ENCODE assay signal across 27 cellular contexts in genomic region chr12:106769546-106769945, GRCh38. TPM values are rescaled to one million over a fixed set of nuclear protein-coding genes. Genes with fewer than 3 reads are reported as not detected.
A peak's percentile ranks its signal among the peaks of the same experiment; 100 is the strongest.
DNase-seq lines count a peak whose midpoint lies in the region; ATAC-seq and TF ChIP-seq lines count a peak whose summit lies in the region.
"Had no signal": no experiment of that assay in that cellular context is flagged by ENCODE, and none has a peak within 500 bp of the region (broad histone marks: within the 10 kb centered on the region; RNA-seq: fewer than 3 reads in every experiment).

No MANE protein-coding gene starts in this region.

- no peak overlapping the region for H2AFZ ChIP-seq in hepatocyte

- 52% methylated on average over 6 of the region's 6 CpGs for WGBS in hepatocyte (ENCODE audit: low lambda C conversion rate, missing lambda C conversion rate)

- H3K36me3 ChIP-seq in ES-I3 (ENCODE audit: insufficient read depth, low read length): no peaks in the 10 kb centered on the region
- H3K36me3 ChIP-seq in hepatocyte (replicated peaks; ENCODE audit: insufficient read depth, low read depth): no peaks in the 10 kb centered on the region
- H3K36me3 ChIP-seq: breast epithelium, HAP-1, heart right ventricle, sigmoid colon, tibial nerve had no signal

- H3K27me3 ChIP-seq in hepatocyte: no peaks in the 10 kb centered on the region
- H3K27me3 ChIP-seq: breast epithelium, tibial nerve had no signal

- no peaks in the 10 kb centered on the region for H3K9me3 ChIP-seq in ES-I3 (ENCODE audit: control insufficient read depth, insufficient read depth, low read length)
- H3K9me3 ChIP-seq in hepatocyte (ENCODE audit: low read depth): no peaks in the 10 kb centered on the region
- H3K9me3 ChIP-seq: breast epithelium, HAP-1, heart right ventricle, sigmoid colon, tibial nerve had no signal

- CTCF ChIA-PET in activated naive CD4-positive, alpha-beta T cell treated with anti-CD3 and anti-CD28 coated beads, Interleukin-2, amount 10 ng/mL, durations not matched to agents 7 days and 5 days (lab: Charles Lee): no interaction called here

- no peaks in the 10 kb centered on the region for H3K36me3 Mint-ChIP-seq in brain
- H3K36me3 Mint-ChIP-seq in activated naive CD4-positive, alpha-beta T cell treated with anti-CD3 and anti-CD28 coated beads, Interleukin-2, amount 10 ng/mL, durations not matched to agents 7 days and 5 days: no peaks in the 10 kb centered on the region
- H3K36me3 Mint-ChIP-seq: activated naive CD8-positive, alpha-beta T cell treated with anti-CD3 and anti-CD28 coated beads for 36 hours; mesothelial cell of epicardium had no signal

- H4K20me1 ChIP-seq in hepatocyte (ENCODE audit: insufficient read depth, poor library complexity, severe bottlenecking): no peaks in the 10 kb centered on the region

- TF ChIP-seq CTCF in brain (conservative IDR thresholded peaks at IDR 0.05): no peak
- no peak for TF ChIP-seq CTCF in hepatocyte (IDR thresholded peaks at IDR 0.05; ENCODE audit: poor library complexity)
- TF ChIP-seq CTCF in omental fat pad (IDR thresholded peaks at IDR 0.05): no peak

- DNase-seq in hepatocyte (ENCODE audit: low spot score) (no peak), omental fat pad (ENCODE audit: low spot score) (no peak)
- no peak for DNase-seq in activated naive CD4-positive, alpha-beta T cell treated with anti-CD3 and anti-CD28 coated beads, Interleukin-2, amount 10 ng/mL, durations not matched to agents 7 days and 5 days
- DNase-seq: activated CD8-positive, alpha-beta T cell treated with anti-CD3 and anti-CD28 coated beads, Interleukin-2, amount 10 ng/mL, durations not matched to agents 7 days and 5 days; activated naive CD8-positive, alpha-beta T cell treated with anti-CD3 and anti-CD28 coated beads for 36 hours; activated T-cell treated with anti-CD3 and anti-CD28 coated beads, Interleukin-2, amount 50 U/mL, for 48 hours; CD4-positive, alpha-beta T cell; DND-41; dorsolateral prefrontal cortex; heart right ventricle; islet precursor cell; NCI-H2029 treated with DMSO at 0.1 percent for 48 hours; NCI-H510A treated with DMSO at 0.1 percent for 48 hours; SHP77; sigmoid colon; stimulated activated naive CD4-positive, alpha-beta T cell treated with Interleukin-2 at 50 U/mL for 16 hours; T-helper 2 cell had no signal

- H3K4me2 ChIP-seq in hepatocyte: no peak overlapping the region

- peaks cover 58% of the 10 kb centered on the region for H3K4me1 Mint-ChIP-seq in brain
- H3K4me1 Mint-ChIP-seq in activated naive CD4-positive, alpha-beta T cell treated with anti-CD3 and anti-CD28 coated beads, Interleukin-2, amount 10 ng/mL, durations not matched to agents 7 days and 5 days: peaks cover 15% of the 10 kb centered on the region

- no peaks in the 10 kb centered on the region for H3K9me2 ChIP-seq in hepatocyte (replicated peaks; ENCODE audit: insufficient read depth)

- H3K27ac Mint-ChIP-seq in brain: peak overlapping the region in 4 of 5 experiments; percentile 32 to 94 (median 84)
- no peak overlapping the region for H3K27ac Mint-ChIP-seq in activated naive CD4-positive, alpha-beta T cell treated with anti-CD3 and anti-CD28 coated beads, Interleukin-2, amount 10 ng/mL, durations not matched to agents 7 days and 5 days
- H3K27ac Mint-ChIP-seq: activated CD8-positive, alpha-beta T cell treated with anti-CD3 and anti-CD28 coated beads, Interleukin-2, amount 10 ng/mL, durations not matched to agents 7 days and 5 days; activated naive CD8-positive, alpha-beta T cell treated with anti-CD3 and anti-CD28 coated beads for 36 hours; CD4-positive, alpha-beta T cell; mesothelial cell of epicardium had no signal

- peak overlapping the region; percentile 33; the same call in 1 of the 2 replicates for H3K9ac ChIP-seq in ES-I3 (ENCODE audit: low read depth, low read length)

- ATAC-seq in omental fat pad (ENCODE audit: low FRiP score): peak; percentile 11
- no peak for ATAC-seq in HG03139 (IDR thresholded peaks at IDR 0.05; ENCODE audit: unreplicated experiment)
- no peak for ATAC-seq in GM19463 (IDR thresholded peaks at IDR 0.05; ENCODE audit: unreplicated experiment)
- ATAC-seq in GM19328 (IDR thresholded peaks at IDR 0.05; ENCODE audit: unreplicated experiment): no peak
- ATAC-seq: activated CD8-positive, alpha-beta T cell treated with anti-CD3 and anti-CD28 coated beads, Interleukin-2, amount 10 ng/mL, durations not matched to agents 7 days and 5 days; esophagus mucosa; heart right ventricle had no signal

- H3K4me1 ChIP-seq in ES-I3 (ENCODE audit: insufficient read depth, low read length) (peaks cover 44% of the 10 kb centered on the region), hepatocyte (ENCODE audit: insufficient read depth) (no peaks in the 10 kb centered on the region)
- H3K4me1 ChIP-seq: breast epithelium had no signal

- no peak overlapping the region for H3K4me3 ChIP-seq in hepatocyte
- H3K4me3 ChIP-seq: breast epithelium, dorsolateral prefrontal cortex, HAP-1, heart right ventricle, sigmoid colon, tibial nerve had no signal

- peaks cover 6% of the 10 kb centered on the region for H3K27me3 Mint-ChIP-seq in brain
- H3K27me3 Mint-ChIP-seq in activated naive CD4-positive, alpha-beta T cell treated with anti-CD3 and anti-CD28 coated beads, Interleukin-2, amount 10 ng/mL, durations not matched to agents 7 days and 5 days: peaks cover 25% of the 10 kb centered on the region
- H3K27me3 Mint-ChIP-seq: activated naive CD8-positive, alpha-beta T cell treated with anti-CD3 and anti-CD28 coated beads for 36 hours; CD4-positive, alpha-beta T cell had no signal

- peak overlapping the region in 2 of 5 experiments; percentile 62 to 79 for H3K4me3 Mint-ChIP-seq in brain
- H3K4me3 Mint-ChIP-seq in activated naive CD4-positive, alpha-beta T cell treated with anti-CD3 and anti-CD28 coated beads, Interleukin-2, amount 10 ng/mL, durations not matched to agents 7 days and 5 days: no peak overlapping the region
- H3K4me3 Mint-ChIP-seq: activated CD8-positive, alpha-beta T cell treated with anti-CD3 and anti-CD28 coated beads, Interleukin-2, amount 10 ng/mL, durations not matched to agents 7 days and 5 days; activated naive CD8-positive, alpha-beta T cell treated with anti-CD3 and anti-CD28 coated beads for 36 hours; CD4-positive, alpha-beta T cell; mesothelial cell of epicardium had no signal

- H3K27ac ChIP-seq in hepatocyte: peak overlapping the region; percentile 10
- H3K27ac ChIP-seq: breast epithelium, heart right ventricle, sigmoid colon, tibial nerve had no signal

- H3K79me2 ChIP-seq in hepatocyte: no peaks in the 10 kb centered on the region

- peaks cover 0 to 7% (median 0%) of the 10 kb centered on the region in 5 experiments for H3K9me3 Mint-ChIP-seq in brain
- H3K9me3 Mint-ChIP-seq in activated naive CD4-positive, alpha-beta T cell treated with anti-CD3 and anti-CD28 coated beads, Interleukin-2, amount 10 ng/mL, durations not matched to agents 7 days and 5 days: no peaks in the 10 kb centered on the region
- H3K9me3 Mint-ChIP-seq: activated naive CD8-positive, alpha-beta T cell treated with anti-CD3 and anti-CD28 coated beads for 36 hours; CD4-positive, alpha-beta T cell; mesothelial cell of epicardium had no signal

RNA-seq across cellular contexts. Expression of gene RIC8B, which starts 4.9 kb away (rescaled TPM):
- polyA plus RNA-seq in brain (ENCODE audit: insufficient read depth, low read depth, low replicate concordance) (13.3 TPM), hepatocyte (5.4 and 8.8 TPM in 2 replicates)
- total RNA-seq in hepatocyte (10.6 and 13.3 TPM in 2 replicates), omental fat pad (10 to 100 TPM; 12.5 to 17.8 (median 15.8) TPM)
